8 cellular contexts compared by ENCODE assay signal in genomic region chr7:132709971-132710567, GRCh38.
A peak's percentile ranks its signal among the peaks of the same experiment; 100 is the strongest.
DNase-seq lines count a peak whose midpoint lies in the region; ATAC-seq and TF ChIP-seq lines count a peak whose summit lies in the region.

No MANE protein-coding gene starts in this region.

- H3K4me3 ChIP-seq in CD8-positive, alpha-beta T cell (ENCODE audit: low read depth, low read length), result no peak overlapping the region
- H3K4me3 ChIP-seq in HFF-Myc (replicated peaks; ENCODE audit: low read depth, low read length), result no peak overlapping the region

- no peak for ATAC-seq in CD8-positive, alpha-beta T cell
- ATAC-seq in HG02840 (IDR thresholded peaks at IDR 0.05; ENCODE audit: low FRiP score, unreplicated experiment) (no peak), GM21717 (IDR thresholded peaks at IDR 0.05; ENCODE audit: unreplicated experiment) (no peak)

- intact Hi-C loops in CD8-positive, alpha-beta T cell (cut with DNase I, micrococcal nuclease), result loop anchor here in 1 of 2 experiments (1.0 kb wide), 1 partner anchor 61 kb away; no protein-coding TSS in a partner anchor

- no peaks in the 10 kb centered on the region for H3K27me3 Mint-ChIP-seq in CD8-positive, alpha-beta T cell (ENCODE audit: low read depth)
- peaks cover 3% of the 10 kb centered on the region for H3K27me3 Mint-ChIP-seq in activated naive CD4-positive, alpha-beta T cell treated with anti-CD3 and anti-CD28 coated beads, Interleukin-2, amount 10 ng/mL, durations not matched to agents 7 days and 5 days

- no peaks in the 10 kb centered on the region for H3K9me3 ChIP-seq in CD8-positive, alpha-beta T cell (ENCODE audit: low read length)

- no peaks in the 10 kb centered on the region for H3K27me3 ChIP-seq in CD8-positive, alpha-beta T cell (ENCODE audit: insufficient read depth, low read length)

- H3K27ac Mint-ChIP-seq in CD8-positive, alpha-beta T cell, result no peak overlapping the region
- no peak overlapping the region for H3K27ac Mint-ChIP-seq in activated naive CD4-positive, alpha-beta T cell treated with anti-CD3 and anti-CD28 coated beads, Interleukin-2, amount 10 ng/mL, durations not matched to agents 7 days and 5 days

- H3K4me1 ChIP-seq in CD8-positive, alpha-beta T cell (ENCODE audit: insufficient read depth, low read length), result no peaks in the 10 kb centered on the region

- CTCF ChIA-PET in CD8-positive, alpha-beta T cell (lab: Charles Lee), result interaction anchor here (0.7 to 1.2 kb wide), 4 partner anchors 10 to 1695 kb away, joined by 3 to 5 read pairs (median 3); no protein-coding TSS in a partner anchor
- CTCF ChIA-PET in activated naive CD4-positive, alpha-beta T cell treated with anti-CD3 and anti-CD28 coated beads, Interleukin-2, amount 10 ng/mL, durations not matched to agents 7 days and 5 days (lab: Charles Lee), result interaction anchor here (0.9 to 1.5 kb wide), 4 partner anchors 9 to 724 kb away, joined by 3 to 8 read pairs (median 4); no protein-coding TSS in a partner anchor

- peak in 2 of 7 experiments; percentile 15 to 50 for DNase-seq in CD8-positive, alpha-beta T cell
- DNase-seq in HFF-Myc (ENCODE audit: extremely low read depth, low read depth), result peak; percentile 10
- peak; percentile 46 for DNase-seq in activated naive CD4-positive, alpha-beta T cell treated with anti-CD3 and anti-CD28 coated beads, Interleukin-2, amount 10 ng/mL, durations not matched to agents 7 days and 5 days
- peak; percentile 21 for DNase-seq in left kidney (ENCODE audit: low read depth, low spot score)
- no peak for DNase-seq in NOMO-1 treated with dmso at 0.1 percent for 144 hours (lab: John Stamatoyannopoulos, UW; ENCODE audit: unreplicated experiment)
- no peak for DNase-seq in MV-4-11 (lab: John Stamatoyannopoulos, UW)

- H3K36me3 Mint-ChIP-seq in CD8-positive, alpha-beta T cell, result no peaks in the 10 kb centered on the region
- no peaks in the 10 kb centered on the region for H3K36me3 Mint-ChIP-seq in activated naive CD4-positive, alpha-beta T cell treated with anti-CD3 and anti-CD28 coated beads, Interleukin-2, amount 10 ng/mL, durations not matched to agents 7 days and 5 days

- POLR2A ChIA-PET in CD8-positive, alpha-beta T cell (lab: Charles Lee), result no interaction called here

- TF ChIP-seq CTCF in CD8-positive, alpha-beta T cell (IDR thresholded peaks at IDR 0.05), result peak; percentile 27
- TF ChIP-seq CTCF in HFF-Myc (IDR thresholded peaks at IDR 0.05; ENCODE audit: low read depth, low read length, missing control alignments), result peak; percentile 51

- H3K36me3 ChIP-seq in CD8-positive, alpha-beta T cell (ENCODE audit: insufficient read depth, low read length), result no peaks in the 10 kb centered on the region

- no peak overlapping the region for H3K4me3 Mint-ChIP-seq in CD8-positive, alpha-beta T cell
- H3K4me3 Mint-ChIP-seq in activated naive CD4-positive, alpha-beta T cell treated with anti-CD3 and anti-CD28 coated beads, Interleukin-2, amount 10 ng/mL, durations not matched to agents 7 days and 5 days, result no peak overlapping the region

- no peaks in the 10 kb centered on the region for H3K9me3 Mint-ChIP-seq in CD8-positive, alpha-beta T cell
- no peaks in the 10 kb centered on the region for H3K9me3 Mint-ChIP-seq in activated naive CD4-positive, alpha-beta T cell treated with anti-CD3 and anti-CD28 coated beads, Interleukin-2, amount 10 ng/mL, durations not matched to agents 7 days and 5 days

- H3K4me1 Mint-ChIP-seq in CD8-positive, alpha-beta T cell (ENCODE audit: low read depth), result peaks cover 2% of the 10 kb centered on the region
- H3K4me1 Mint-ChIP-seq in activated naive CD4-positive, alpha-beta T cell treated with anti-CD3 and anti-CD28 coated beads, Interleukin-2, amount 10 ng/mL, durations not matched to agents 7 days and 5 days, result no peaks in the 10 kb centered on the region

- no peak overlapping the region for H3K27ac ChIP-seq in CD8-positive, alpha-beta T cell (ENCODE audit: low read depth, low read length)

Comparison
In these comparisons a context has a peak if more than half of its experiments do, and no peak if none do; other contexts are left out.
1. DNase-seq: peak in HFF-Myc (single experiment), activated naive CD4-positive, alpha-beta T cell treated with anti-CD3 and anti-CD28 coated beads, Interleukin-2, amount 10 ng/mL, durations not matched to agents 7 days and 5 days (single experiment) and left kidney (single experiment); none in NOMO-1 treated with dmso at 0.1 percent for 144 hours (single experiment) and MV-4-11 (single experiment).